14 cellular contexts compared by ENCODE assay signal in genomic region chr6:13422601-13423247, GRCh38.
DNase-seq lines count a peak whose midpoint lies in the region; ATAC-seq, FAIRE-seq and TF ChIP-seq lines count a peak whose summit lies in the region.
"Had no signal": no experiment of that assay in that cellular context is flagged by ENCODE, and none has a peak within 500 bp of the region (broad histone marks: within the 10 kb centered on the region; RNA-seq: fewer than 3 reads in every experiment).

No MANE protein-coding gene starts in this region.

- H3K23ac ChIP-seq in IMR-90 (ENCODE audit: low read depth, low read length): peak overlapping the region; percentile 12; the same call in 1 of the 2 replicates

- peak overlapping the region; percentile 61; the same call in 1 of the 2 replicates for H2BK20ac ChIP-seq in IMR-90 (ENCODE audit: low read depth, low read length)

- peak overlapping the region; percentile 61 for H2BK120ac ChIP-seq in IMR-90 (ENCODE audit: low read depth, low read length)

- H3K9me3 ChIP-seq in IMR-90 (ENCODE audit: control insufficient read depth, insufficient read depth, low read length): no peaks in the 10 kb centered on the region
- H3K9me3 ChIP-seq in skeletal muscle tissue (ENCODE audit: control insufficient read depth in 3 of 3, low read length in 3 of 3): no peaks in the 10 kb centered on the region
- H3K9me3 ChIP-seq in naive thymus-derived CD4-positive, alpha-beta T cell (ENCODE audit: control insufficient read depth in 2 of 3, low read length in 3 of 3): no peaks in the 10 kb centered on the region
- H3K9me3 ChIP-seq: vagina had no signal

- no peak overlapping the region for H3K4me3 ChIP-seq in IMR-90 (ENCODE audit: insufficient read depth, low read depth, low read length)
- H3K4me3 ChIP-seq in skeletal muscle tissue (ENCODE audit: low read length in 3 of 3): peak overlapping the region in 1 of 3 donors; percentile 40
- H3K4me3 ChIP-seq in naive thymus-derived CD4-positive, alpha-beta T cell (ENCODE audit: low read length): no peak overlapping the region
- H3K4me3 ChIP-seq: vagina had no signal

- CTCF ChIA-PET in IMR-90 (lab: Yijun Ruan, JAX): interaction anchor here (1.4 kb wide), 1 partner anchor 152 kb away, joined by 4 read pairs; the partner anchor contains the start of gene SIRT5
- CTCF ChIA-PET in naive thymus-derived CD4-positive, alpha-beta T cell (lab: Charles Lee): no interaction called here

- H2BK5ac ChIP-seq in IMR-90 (ENCODE audit: low read depth, low read length, poor library complexity, severe bottlenecking): peak overlapping the region; percentile 43

- H3K18ac ChIP-seq in IMR-90 (ENCODE audit: low read depth, low read length): peak overlapping the region; percentile 91

- peaks cover 13 to 67% (median 26%) of the 10 kb centered on the region in 7 donors for H3K4me1 Mint-ChIP-seq in naive thymus-derived CD4-positive, alpha-beta T cell

- peak overlapping the region; percentile 22; the same call in 1 of the 2 replicates for H3K9ac ChIP-seq in IMR-90 (ENCODE audit: low read depth, low read length)
- H3K9ac ChIP-seq in skeletal muscle tissue (ENCODE audit: low read depth in 1 of 3, low read length in 3 of 3): peak overlapping the region in 2 of 3 donors; percentile 3

- peak overlapping the region; percentile 82 for H3K14ac ChIP-seq in IMR-90 (replicated peaks; ENCODE audit: low read depth, low read length)

- POLR2A ChIA-PET in IMR-90 (lab: Charles Lee; ENCODE audit: unreplicated experiment): no interaction called here
- POLR2A ChIA-PET in naive thymus-derived CD4-positive, alpha-beta T cell (lab: Charles Lee): no interaction called here

- H3K36me3 ChIP-seq in IMR-90 (ENCODE audit: control insufficient read depth, insufficient read depth, low read length) (no peaks in the 10 kb centered on the region), skeletal muscle tissue (ENCODE audit: control insufficient read depth in 3 of 3, insufficient read depth in 3 of 3, low read length in 3 of 3) (no peaks in the 10 kb centered on the region)
- H3K36me3 ChIP-seq in naive thymus-derived CD4-positive, alpha-beta T cell (ENCODE audit: control insufficient read depth in 2 of 3, insufficient read depth in 3 of 3, low read length in 3 of 3): no peaks in the 10 kb centered on the region
- H3K36me3 ChIP-seq: vagina had no signal

- H3K79me1 ChIP-seq in IMR-90 (ENCODE audit: low read depth in 1 of 2, low read length in 2 of 2): peaks cover 0 to 12% of the 10 kb centered on the region in 2 experiments; a peak in 1 of 4 replicates

- H2BK15ac ChIP-seq in IMR-90 (ENCODE audit: low read depth, low read length): peak overlapping the region; percentile 62; the same call in 1 of the 3 replicates

- no peak for TF ChIP-seq POLR2A in IMR-90 (IDR thresholded peaks at IDR 0.05; ENCODE audit: low read depth, low read length)

- no peak for TF ChIP-seq RAD21 in IMR-90 (IDR thresholded peaks at IDR 0.05; ENCODE audit: low read length)

- H3K27me3 Mint-ChIP-seq in naive thymus-derived CD4-positive, alpha-beta T cell: peaks cover 0 to 4% (median 0%) of the 10 kb centered on the region in 5 donors
- H3K27me3 Mint-ChIP-seq: central memory CD8-positive, alpha-beta T cell had no signal

- H3K36me3 Mint-ChIP-seq in naive thymus-derived CD4-positive, alpha-beta T cell: peaks cover 0 to 6% (median 0%) of the 10 kb centered on the region in 5 donors

- ATAC-seq in IMR-90 (ENCODE audit: low read depth): peak; percentile 44; the same call in 1 of the 2 replicates
- no peak for ATAC-seq in naive thymus-derived CD4-positive, alpha-beta T cell
- ATAC-seq: HCT116 had no signal

- peak overlapping the region; percentile 93 for H4K5ac ChIP-seq in IMR-90 (ENCODE audit: low read depth, low read length)

- no peaks in the 10 kb centered on the region for H3K9me3 Mint-ChIP-seq in naive thymus-derived CD4-positive, alpha-beta T cell
- H3K9me3 Mint-ChIP-seq: central memory CD8-positive, alpha-beta T cell had no signal

- no peak for FAIRE-seq in frontal cortex (lab: Jason Lieb, UNC)
- FAIRE-seq: GM18507 had no signal

- no peak overlapping the region for H3K4me3 Mint-ChIP-seq in naive thymus-derived CD4-positive, alpha-beta T cell
- H3K4me3 Mint-ChIP-seq: central memory CD8-positive, alpha-beta T cell had no signal

- peak overlapping the region; percentile 43; the same call in 1 of the 2 replicates for H2AK5ac ChIP-seq in IMR-90 (ENCODE audit: low read depth, low read length)

- WGBS in IMR-90 (ENCODE audit: extremely low coverage in 2 of 2, insufficient read length in 1 of 2), 2 experiments: no CpG with 5 or more reads among the region's 7 CpGs

- peak overlapping the region; percentile 17 to 91; a peak in 3 of 4 replicates for H4K8ac ChIP-seq in IMR-90 (ENCODE audit: low read depth in 2 of 2, low read length in 2 of 2)

- H3K27ac ChIP-seq in IMR-90 (ENCODE audit: insufficient read depth, low read length): peak overlapping the region; percentile 25; the same call in 1 of the 2 replicates
- peak overlapping the region; percentile 42 for H3K27ac ChIP-seq in layer of hippocampus (ENCODE audit: low read depth, low read length)
- H3K27ac ChIP-seq in skeletal muscle tissue (ENCODE audit: low read depth, low read length): peak overlapping the region; percentile 49
- H3K27ac ChIP-seq in naive thymus-derived CD4-positive, alpha-beta T cell (ENCODE audit: low read depth, low read length): no peak overlapping the region
- H3K27ac ChIP-seq: HL-60, vagina had no signal

- H2AFZ ChIP-seq in IMR-90 (replicated peaks; ENCODE audit: low read length, poor library complexity): peak overlapping the region; percentile 87

- TF ChIP-seq CTCF in IMR-90 (conservative IDR thresholded peaks at IDR 0.05; ENCODE audit: low read depth, low read length): no peak

- BruUV-seq in IMR-90 (replicated peaks; lab: Mats Ljungman, UMichigan): no TSS peak

- H3K9me1 ChIP-seq in IMR-90 (ENCODE audit: insufficient read depth, low read length): peaks cover 12% of the 10 kb centered on the region

- H3K4me2 ChIP-seq in IMR-90 (ENCODE audit: low read depth, low read length): peak overlapping the region; percentile 62

- H3K4ac ChIP-seq in IMR-90 (ENCODE audit: low read depth, low read length): peak overlapping the region; percentile 75

- H3K27ac Mint-ChIP-seq in naive thymus-derived CD4-positive, alpha-beta T cell: no peak overlapping the region

- peak overlapping the region; percentile 52 for H2AK9ac ChIP-seq in IMR-90 (replicated peaks; ENCODE audit: low read depth, low read length, poor library complexity)

- in situ Hi-C loops in IMR-90 (cut with MboI; ENCODE audit: low sequenced_read_pairs): no loop called here

- H3K56ac ChIP-seq in IMR-90 (ENCODE audit: extremely low read depth, insufficient read depth, low read length): no peak overlapping the region

- H3K4me1 ChIP-seq in IMR-90 (ENCODE audit: control insufficient read depth, insufficient read depth, low read length): peaks cover 19% of the 10 kb centered on the region
- peaks cover 69 to 76% (median 70%) of the 10 kb centered on the region in 3 donors for H3K4me1 ChIP-seq in skeletal muscle tissue (ENCODE audit: control insufficient read depth in 3 of 3, insufficient read depth in 3 of 3, low read length in 3 of 3)
- peaks cover 9 to 13% of the 10 kb centered on the region in 2 donors for H3K4me1 ChIP-seq in naive thymus-derived CD4-positive, alpha-beta T cell (ENCODE audit: control insufficient read depth in 2 of 2, insufficient read depth in 2 of 2, low read length in 2 of 2)

- peak; percentile 36 for DNase-seq in IMR-90
- DNase-seq in dermis blood vessel endothelial cell: peak; percentile 95
- no peak for DNase-seq in NCI-H1694 treated with DMSO at 0.1 percent for 48 hours (lab: John Stamatoyannopoulos, UW)
- no peak for DNase-seq in OCI-M2 (lab: John Stamatoyannopoulos, UW; ENCODE audit: unreplicated experiment)
- DNase-seq in frontal cortex (ENCODE audit: low spot score in 2 of 2): no peak
- DNase-seq in naive thymus-derived CD4-positive, alpha-beta T cell: no peak
- DNase-seq: NCI-H2081 had no signal

- intact Hi-C loops in IMR-90 (cut with micrococcal nuclease): no loop called here
- intact Hi-C loops in naive thymus-derived CD4-positive, alpha-beta T cell (cut with micrococcal nuclease): no loop called here

- dilution Hi-C loops in IMR-90 (cut with HindIII; ENCODE audit: low sequenced_read_pairs, unreplicated experiment): no loop called here

- peak overlapping the region; percentile 59 for H4K91ac ChIP-seq in IMR-90 (ENCODE audit: insufficient read depth, low read depth, low read length)

- H4K20me1 ChIP-seq in IMR-90 (ENCODE audit: insufficient read depth, low read length): no peaks in the 10 kb centered on the region

- H3K27me3 ChIP-seq in IMR-90 (ENCODE audit: control insufficient read depth, insufficient read depth, low read length): no peaks in the 10 kb centered on the region
- no peaks in the 10 kb centered on the region for H3K27me3 ChIP-seq in layer of hippocampus (ENCODE audit: control insufficient read depth, insufficient read depth, low read length)
- H3K27me3 ChIP-seq in skeletal muscle tissue (ENCODE audit: control insufficient read depth in 3 of 3, insufficient read depth in 3 of 3, low read length in 3 of 3): no peaks in the 10 kb centered on the region
- no peaks in the 10 kb centered on the region for H3K27me3 ChIP-seq in naive thymus-derived CD4-positive, alpha-beta T cell (ENCODE audit: control insufficient read depth in 2 of 2, insufficient read depth in 2 of 2, low read length in 2 of 2)
- H3K27me3 ChIP-seq: vagina had no signal

TF ChIP-seq in IMR-90, 13 proteins besides CTCF, POLR2A, EP300 and RAD21 (continues in another document):
- TF ChIP-seq ELK1 (IDR thresholded peaks at IDR 0.05; ENCODE audit: borderline replicate concordance, low read depth, low read length) (no peak), RCOR1 (IDR thresholded peaks at IDR 0.05; ENCODE audit: insufficient replicate concordance, low read length) (no peak), MAZ (IDR thresholded peaks at IDR 0.05; ENCODE audit: borderline replicate concordance, low read depth, low read length) (no peak), USF2 (IDR thresholded peaks at IDR 0.05; ENCODE audit: low read depth, low read length) (no peak)

Comparison
In these comparisons a context has a peak if more than half of its experiments do, and no peak if none do; other contexts are left out.
1. DNase-seq: peak in IMR-90 (single experiment) and dermis blood vessel endothelial cell (single experiment); none in NCI-H1694 treated with DMSO at 0.1 percent for 48 hours (single experiment), OCI-M2 (single experiment), frontal cortex (0 of 2) and naive thymus-derived CD4-positive, alpha-beta T cell (0 of 9).